ENCODE assay signal across 8 cellular contexts in the genomic region with DNA sequence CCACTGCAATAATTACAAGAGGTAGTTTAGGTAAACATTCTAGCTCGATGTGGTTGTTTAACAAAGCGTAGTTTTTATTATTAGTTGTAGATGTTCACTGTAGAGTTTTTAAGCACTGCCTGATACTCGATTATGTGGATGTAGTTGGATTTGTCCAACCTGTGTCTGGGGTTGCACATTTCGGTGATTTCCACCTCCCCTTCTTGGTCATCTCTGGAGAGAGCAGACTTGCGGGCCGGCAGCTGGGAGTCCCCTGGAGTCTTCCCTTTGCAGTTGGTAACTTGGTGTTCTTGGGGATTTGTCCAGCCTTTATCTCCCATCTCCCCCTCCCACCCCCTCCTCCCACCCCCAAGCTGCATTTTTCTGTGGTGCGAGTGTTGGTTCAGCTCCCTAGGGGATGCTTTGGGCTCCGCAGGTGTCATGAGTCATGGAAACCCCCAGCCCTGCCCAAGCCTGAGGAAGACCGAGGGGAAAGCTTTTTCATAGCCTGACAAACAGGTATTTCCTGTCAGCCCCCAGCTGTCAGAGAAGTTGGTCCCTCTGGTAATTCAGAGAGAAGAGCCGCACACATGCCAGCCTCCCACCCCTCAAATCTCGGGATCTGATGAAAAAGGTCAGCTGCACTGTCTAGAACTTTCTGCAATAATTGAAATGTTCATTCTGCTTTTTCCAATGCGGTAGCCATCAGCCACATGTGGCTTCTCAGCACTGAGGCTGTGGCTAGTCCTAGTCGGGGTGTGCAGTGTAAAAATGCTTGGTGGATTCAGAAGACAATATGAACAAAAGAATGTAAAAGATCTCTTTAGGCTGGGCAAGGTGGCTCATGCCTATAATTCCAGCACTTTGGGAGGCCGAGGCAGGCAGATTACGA. TPM values are rescaled to one million over a fixed set of nuclear protein-coding genes. Genes with fewer than 3 reads are reported as not detected.
DNase-seq lines count a peak whose midpoint lies in the region; ATAC-seq and TF ChIP-seq lines count a peak whose summit lies in the region.

No MANE protein-coding gene starts in this region.

- H2BK5ac ChIP-seq in IMR-90 (ENCODE audit: low read depth, low read length, poor library complexity, severe bottlenecking): no peak overlapping the region

- H3K27me3 ChIP-seq in IMR-90 (ENCODE audit: control insufficient read depth, insufficient read depth, low read length): no peaks in the 10 kb centered on the region
- H3K27me3 ChIP-seq in hepatocyte: no peaks in the 10 kb centered on the region
- no peaks in the 10 kb centered on the region for H3K27me3 ChIP-seq in stomach

- no peak overlapping the region; the same call in 1 of the 2 replicates for H3K4me3 ChIP-seq in GM12864 (ENCODE audit: low read depth, low read length)
- no peak overlapping the region for H3K4me3 ChIP-seq in IMR-90 (ENCODE audit: insufficient read depth, low read depth, low read length)
- H3K4me3 ChIP-seq in hepatocyte: no peak overlapping the region
- no peak overlapping the region for H3K4me3 ChIP-seq in stomach

- intact Hi-C loops in IMR-90 (cut with micrococcal nuclease) (no loop called here), stomach (cut with DNase I; ENCODE audit: low total_unique reads) (no loop called here)

- H3K4ac ChIP-seq in IMR-90 (ENCODE audit: low read depth, low read length): 0 out of 2 replicates have a peak overlapping the region, but pooled peaks have one; percentile 29

- 0 out of 2 replicates have a peak overlapping the region, but pooled peaks have one; percentile 38 for H3K14ac ChIP-seq in IMR-90 (replicated peaks; ENCODE audit: low read depth, low read length)

- peaks cover 39% of the 10 kb centered on the region for H3K9me1 ChIP-seq in IMR-90 (ENCODE audit: insufficient read depth, low read length)

- no peaks in the 10 kb centered on the region for H3K9me2 ChIP-seq in hepatocyte (replicated peaks; ENCODE audit: insufficient read depth)

- H2AFZ ChIP-seq in IMR-90 (replicated peaks; ENCODE audit: low read length, poor library complexity) (no peak overlapping the region), hepatocyte (no peak overlapping the region)

- H4K20me1 ChIP-seq in IMR-90 (ENCODE audit: insufficient read depth, low read length): peaks cover 72% of the 10 kb centered on the region
- H4K20me1 ChIP-seq in hepatocyte (ENCODE audit: insufficient read depth, poor library complexity, severe bottlenecking): no peaks in the 10 kb centered on the region

- DNase-seq in GM12864 (ENCODE audit: low read depth) (peak; percentile 38), IMR-90 (no peak), hepatocyte (ENCODE audit: low spot score) (peak; percentile 52), stomach (no peak), ureter (ENCODE audit: low spot score) (no peak), AG20443 (ENCODE audit: low spot score) (no peak)

- in situ Hi-C loops in IMR-90 (cut with MboI; ENCODE audit: low sequenced_read_pairs): no loop called here

- TF ChIP-seq EP300 in stomach (IDR thresholded peaks at IDR 0.05): no peak

- H2BK20ac ChIP-seq in IMR-90 (ENCODE audit: low read depth, low read length): no peak overlapping the region; the same call in 1 of the 2 replicates

- no TSS peak for BruUV-seq in IMR-90 (replicated peaks; lab: Mats Ljungman, UMichigan)

- TF ChIP-seq CTCF in GM12864 (IDR thresholded peaks at IDR 0.05; ENCODE audit: low read depth, low read length, missing control alignments): no peak
- no peak for TF ChIP-seq CTCF in IMR-90 (conservative IDR thresholded peaks at IDR 0.05; ENCODE audit: low read depth, low read length)
- TF ChIP-seq CTCF in hepatocyte (IDR thresholded peaks at IDR 0.05; ENCODE audit: poor library complexity): no peak
- no peak for TF ChIP-seq CTCF in stomach (IDR thresholded peaks at IDR 0.05)

- H2BK120ac ChIP-seq in IMR-90 (ENCODE audit: low read depth, low read length): peak overlapping the region; percentile 10

- peak overlapping the region; percentile 28 for H2AK5ac ChIP-seq in IMR-90 (ENCODE audit: low read depth, low read length)

- dilution Hi-C loops in IMR-90 (cut with HindIII; ENCODE audit: low sequenced_read_pairs, unreplicated experiment): no loop called here

- ATAC-seq in GM21529 (IDR thresholded peaks at IDR 0.05; ENCODE audit: unreplicated experiment): peak; percentile 70
- no peak for ATAC-seq in IMR-90 (ENCODE audit: low read depth)
- ATAC-seq in HG02884 (IDR thresholded peaks at IDR 0.05; ENCODE audit: unreplicated experiment): no peak

- H3K4me2 ChIP-seq in IMR-90 (ENCODE audit: low read depth, low read length) (no peak overlapping the region), hepatocyte (peak overlapping the region; percentile 35)

- H3K79me2 ChIP-seq in hepatocyte: peaks cover 90% of the 10 kb centered on the region

- WGBS in IMR-90 (ENCODE audit: extremely low coverage in 2 of 2, insufficient read length in 1 of 2), 2 experiments: 87% methylated on average over 3 of the region's 15 CpGs; no CpG with 5 or more reads in 1 of the 2 experiments
- WGBS in hepatocyte (ENCODE audit: low lambda C conversion rate, missing lambda C conversion rate): 57% methylated on average over 15 of the region's 15 CpGs
- 77 to 85% (median 81%) methylated on average over 14 to 15 of the region's 15 CpGs for WGBS in stomach, 5 donors

- H4K91ac ChIP-seq in IMR-90 (ENCODE audit: insufficient read depth, low read depth, low read length): no peak overlapping the region

- no peak overlapping the region for H3K18ac ChIP-seq in IMR-90 (ENCODE audit: low read depth, low read length)

- TF ChIP-seq POLR2A in IMR-90 (IDR thresholded peaks at IDR 0.05; ENCODE audit: low read depth, low read length): no peak
- TF ChIP-seq POLR2A in stomach (IDR thresholded peaks at IDR 0.05): no peak

- POLR2A ChIA-PET in IMR-90 (lab: Charles Lee; ENCODE audit: unreplicated experiment): no interaction called here

- no peak overlapping the region for H2AK9ac ChIP-seq in IMR-90 (replicated peaks; ENCODE audit: low read depth, low read length, poor library complexity)

- H3K36me3 ChIP-seq in IMR-90 (ENCODE audit: control insufficient read depth, insufficient read depth, low read length): no peaks in the 10 kb centered on the region
- H3K36me3 ChIP-seq in hepatocyte (replicated peaks; ENCODE audit: insufficient read depth, low read depth): no peaks in the 10 kb centered on the region
- H3K36me3 ChIP-seq in stomach: no peaks in the 10 kb centered on the region

- H3K79me1 ChIP-seq in IMR-90 (ENCODE audit: low read depth in 1 of 2, low read length in 2 of 2): peaks cover 60 to 88% of the 10 kb centered on the region in 2 experiments

- H2BK15ac ChIP-seq in IMR-90 (ENCODE audit: low read depth, low read length): no peak overlapping the region

- H4K5ac ChIP-seq in IMR-90 (ENCODE audit: low read depth, low read length): 0 out of 2 replicates have a peak overlapping the region, but pooled peaks have one; percentile 5

- H4K8ac ChIP-seq in IMR-90 (ENCODE audit: low read depth in 2 of 2, low read length in 2 of 2): no peak overlapping the region

- CTCF ChIA-PET in IMR-90 (lab: Yijun Ruan, JAX): interaction anchor here (0.6 kb wide), 1 partner anchor 10 kb away, joined by 3 read pairs; no protein-coding TSS in a partner anchor

- H3K4me1 ChIP-seq in IMR-90 (ENCODE audit: control insufficient read depth, insufficient read depth, low read length) (peaks cover 39% of the 10 kb centered on the region), hepatocyte (ENCODE audit: insufficient read depth) (peaks cover 42% of the 10 kb centered on the region), stomach (peaks cover 0 to 30% (median 15%) of the 10 kb centered on the region in 4 donors)

- H3K27ac ChIP-seq in IMR-90 (ENCODE audit: insufficient read depth, low read length) (no peak overlapping the region), hepatocyte (peak overlapping the region; percentile 64), stomach (no peak overlapping the region)

- H3K23ac ChIP-seq in IMR-90 (ENCODE audit: low read depth, low read length): no peak overlapping the region

- H3K9me3 ChIP-seq in IMR-90 (ENCODE audit: control insufficient read depth, insufficient read depth, low read length) (no peaks in the 10 kb centered on the region), hepatocyte (ENCODE audit: low read depth) (no peaks in the 10 kb centered on the region), stomach (no peaks in the 10 kb centered on the region)

- no peak overlapping the region for H3K9ac ChIP-seq in IMR-90 (ENCODE audit: low read depth, low read length)

- H3K56ac ChIP-seq in IMR-90 (ENCODE audit: extremely low read depth, insufficient read depth, low read length): no peak overlapping the region

- no peak for TF ChIP-seq RAD21 in IMR-90 (IDR thresholded peaks at IDR 0.05; ENCODE audit: low read length)

TF ChIP-seq in IMR-90, 13 proteins besides CTCF, POLR2A, EP300 and RAD21 (continues in another document):
- TF ChIP-seq CHD1 (IDR thresholded peaks at IDR 0.05; ENCODE audit: low read depth, low read length): no peak
- TF ChIP-seq MAZ (IDR thresholded peaks at IDR 0.05; ENCODE audit: borderline replicate concordance, low read depth, low read length): no peak
- no peak for TF ChIP-seq CEBPB (IDR thresholded peaks at IDR 0.05; ENCODE audit: low read depth, low read length)
- no peak for TF ChIP-seq NFE2L2 (IDR thresholded peaks at IDR 0.05; ENCODE audit: low read depth, low read length)
- no peak for TF ChIP-seq SMC3 (IDR thresholded peaks at IDR 0.05; ENCODE audit: low read depth, low read length)
- TF ChIP-seq RCOR1 (IDR thresholded peaks at IDR 0.05; ENCODE audit: insufficient replicate concordance, low read length): no peak
- TF ChIP-seq FOS (IDR thresholded peaks at IDR 0.05; ENCODE audit: low read depth, low read length): no peak
- no peak for TF ChIP-seq MAFK (IDR thresholded peaks at IDR 0.05; ENCODE audit: low read depth, low read length)
- no peak for TF ChIP-seq BHLHE40 (IDR thresholded peaks at IDR 0.05; ENCODE audit: low read depth, low read length)
- TF ChIP-seq, protein P1, sequence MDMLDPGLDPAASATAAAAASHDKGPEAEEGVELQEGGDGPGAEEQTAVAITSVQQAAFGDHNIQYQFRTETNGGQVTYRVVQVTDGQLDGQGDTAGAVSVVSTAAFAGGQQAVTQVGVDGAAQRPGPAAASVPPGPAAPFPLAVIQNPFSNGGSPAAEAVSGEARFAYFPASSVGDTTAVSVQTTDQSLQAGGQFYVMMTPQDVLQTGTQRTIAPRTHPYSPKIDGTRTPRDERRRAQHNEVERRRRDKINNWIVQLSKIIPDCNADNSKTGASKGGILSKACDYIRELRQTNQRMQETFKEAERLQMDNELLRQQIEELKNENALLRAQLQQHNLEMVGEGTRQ (IDR thresholded peaks at IDR 0.05; ENCODE audit: low read depth, low read length): no peak

RNA-seq across cellular contexts. Expression of a gene that starts 50.3 kb away (rescaled TPM):
- total RNA-seq in IMR-90 (2012; rRNA removed): 8.9 and 12.5 TPM in 2 replicates
- polyA plus RNA-seq in IMR-90 (2012; rRNA removed): 19.5 and 21.9 TPM in 2 replicates
- 12.2 and 18.8 TPM in 2 replicates for polyA plus RNA-seq in IMR-90 (2012; cell fraction: cytosol; rRNA removed)
- 83.2 and 123 TPM in 2 replicates for polyA plus RNA-seq in IMR-90 (2012; cell fraction: nucleus; rRNA removed; ENCODE audit: low replicate concordance)
- 19.9 and 32.6 TPM in 2 replicates for total RNA-seq in hepatocyte
- 16.2 and 23.8 TPM in 2 replicates for polyA plus RNA-seq in hepatocyte
- total RNA-seq in stomach: 10 to 100 TPM in 3 of 5 donors, 1 to 10 TPM in 2; 2.7 to 32.1 (median 15.1) TPM
- 10 to 100 TPM; 11.6 to 21.2 (median 12.1) TPM for polyA plus RNA-seq in stomach
- total RNA-seq in ureter: 61.9 TPM

Comparison
In these comparisons a context has a peak if more than half of its experiments do, and no peak if none do; other contexts are left out.
1. DNase-seq: peak in GM12864 (single experiment) and hepatocyte (single experiment); none in IMR-90 (single experiment), stomach (single experiment), ureter (single experiment) and AG20443 (single experiment).